ENCODE assay signal across 1 cellular context in the genomic region with DNA sequence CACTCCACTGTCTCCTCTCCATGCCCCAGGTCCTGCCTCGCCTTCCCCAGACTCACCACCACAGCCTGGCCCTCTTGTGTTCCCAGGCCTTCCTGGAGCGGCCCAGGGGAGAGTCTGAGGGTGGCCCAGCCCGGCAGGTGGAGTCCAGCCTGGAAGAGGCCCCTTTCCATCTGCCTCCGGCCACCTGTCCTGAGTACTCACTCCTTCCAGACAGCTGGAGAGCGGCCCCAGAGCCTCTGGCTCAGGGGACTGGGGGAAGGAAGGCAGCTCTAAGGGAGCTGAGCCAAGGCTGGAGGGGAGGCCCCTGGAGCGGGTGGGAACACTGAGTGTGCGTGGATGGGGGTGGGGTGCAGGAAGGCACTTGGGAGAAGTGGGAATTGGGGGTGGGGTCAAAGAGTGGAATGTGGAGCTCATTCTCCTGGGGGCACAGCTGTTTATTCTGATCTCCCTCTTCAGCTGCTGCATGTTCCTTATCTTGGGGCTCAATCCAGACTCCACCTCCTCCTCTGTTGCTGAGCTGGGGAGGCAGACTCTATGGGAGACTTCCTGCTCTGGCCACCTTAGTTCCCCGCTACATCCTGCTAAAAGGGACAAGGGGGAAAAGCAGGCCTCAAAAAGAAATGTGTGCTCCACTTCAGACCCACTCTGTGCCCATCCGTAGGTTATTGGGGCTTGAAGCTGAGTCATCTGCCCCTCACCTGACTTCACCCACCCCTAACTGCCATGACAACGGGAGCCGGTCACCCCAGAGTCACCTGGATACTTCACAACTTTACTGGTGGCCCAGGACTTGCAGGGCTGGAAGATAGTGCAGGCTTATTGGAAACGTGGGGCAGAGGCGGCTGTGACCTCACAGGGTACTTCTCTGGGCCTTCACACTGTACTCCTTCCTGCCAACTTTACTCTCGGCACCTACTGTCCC.
A peak's percentile ranks its signal among the peaks of the same experiment; 100 is the strongest.
TF ChIP-seq lines count a peak whose summit lies in the region.

No MANE protein-coding gene starts in this region.

TF ChIP-seq in HEK293, 187 proteins besides CTCF, POLR2A, EP300 and RAD21 (continued from another document):
- TF ChIP-seq ZNF704 (tag by site-specific recombination; IDR thresholded peaks at IDR 0.05) (no peak), ZNF169 (tag by site-specific recombination; IDR thresholded peaks at IDR 0.05) (no peak), SP7 (tag by site-specific recombination; IDR thresholded peaks at IDR 0.05) (no peak), ZEB2 (tag by site-specific recombination; IDR thresholded peaks at IDR 0.05) (no peak), BCL11B (tag by site-specific recombination; IDR thresholded peaks at IDR 0.05; ENCODE audit: low read depth) (no peak), ZNF335 (tag by site-specific recombination; conservative IDR thresholded peaks at IDR 0.05) (peak; percentile 43; the same call in 1 of the 2 replicates), ZNF561 (tag by site-specific recombination; IDR thresholded peaks at IDR 0.05; ENCODE audit: borderline replicate concordance) (no peak), ZSCAN30 (tag by site-specific recombination; IDR thresholded peaks at IDR 0.05) (no peak), ZBTB26 (tag by site-specific recombination; optimal IDR thresholded peaks at IDR 0.05) (no peak), ZNF114 (tag by site-specific recombination; IDR thresholded peaks at IDR 0.05) (no peak)
- TF ChIP-seq, protein P1, sequence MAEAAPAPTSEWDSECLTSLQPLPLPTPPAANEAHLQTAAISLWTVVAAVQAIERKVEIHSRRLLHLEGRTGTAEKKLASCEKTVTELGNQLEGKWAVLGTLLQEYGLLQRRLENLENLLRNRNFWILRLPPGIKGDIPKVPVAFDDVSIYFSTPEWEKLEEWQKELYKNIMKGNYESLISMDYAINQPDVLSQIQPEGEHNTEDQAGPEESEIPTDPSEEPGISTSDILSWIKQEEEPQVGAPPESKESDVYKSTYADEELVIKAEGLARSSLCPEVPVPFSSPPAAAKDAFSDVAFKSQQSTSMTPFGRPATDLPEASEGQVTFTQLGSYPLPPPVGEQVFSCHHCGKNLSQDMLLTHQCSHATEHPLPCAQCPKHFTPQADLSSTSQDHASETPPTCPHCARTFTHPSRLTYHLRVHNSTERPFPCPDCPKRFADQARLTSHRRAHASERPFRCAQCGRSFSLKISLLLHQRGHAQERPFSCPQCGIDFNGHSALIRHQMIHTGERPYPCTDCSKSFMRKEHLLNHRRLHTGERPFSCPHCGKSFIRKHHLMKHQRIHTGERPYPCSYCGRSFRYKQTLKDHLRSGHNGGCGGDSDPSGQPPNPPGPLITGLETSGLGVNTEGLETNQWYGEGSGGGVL (tag by site-specific recombination; IDR thresholded peaks at IDR 0.05) = peak; percentile 40; the same call in 1 of the 2 replicates
- TF ChIP-seq, protein P2, sequence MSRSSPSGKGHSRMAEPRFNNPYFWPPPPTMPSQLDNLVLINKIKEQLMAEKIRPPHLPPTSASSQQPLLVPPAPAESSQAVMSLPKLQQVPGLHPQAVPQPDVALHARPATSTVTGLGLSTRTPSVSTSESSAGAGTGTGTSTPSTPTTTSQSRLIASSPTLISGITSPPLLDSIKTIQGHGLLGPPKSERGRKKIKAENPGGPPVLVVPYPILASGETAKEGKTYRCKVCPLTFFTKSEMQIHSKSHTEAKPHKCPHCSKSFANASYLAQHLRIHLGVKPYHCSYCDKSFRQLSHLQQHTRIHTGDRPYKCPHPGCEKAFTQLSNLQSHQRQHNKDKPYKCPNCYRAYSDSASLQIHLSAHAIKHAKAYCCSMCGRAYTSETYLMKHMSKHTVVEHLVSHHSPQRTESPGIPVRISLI (tag by site-specific recombination; IDR thresholded peaks at IDR 0.05) = no peak
